8 cellular contexts compared by ENCODE assay signal in genomic region chr5:177429248-177430045, GRCh38. TPM values are rescaled to one million over a fixed set of nuclear protein-coding genes. Genes with fewer than 3 reads are reported as not detected.
DNase-seq lines count a peak whose midpoint lies in the region; ATAC-seq and TF ChIP-seq lines count a peak whose summit lies in the region.

No MANE protein-coding gene starts in this region.

- no peak overlapping the region for H3K9ac ChIP-seq in smooth muscle cell (ENCODE audit: low read depth)

- WGBS in smooth muscle cell (ENCODE audit: low lambda C conversion rate), result 82% methylated on average over 5 of the region's 6 CpGs

- peaks cover 22% of the 10 kb centered on the region for H4K20me1 ChIP-seq in smooth muscle cell (ENCODE audit: low read depth)

- H3K79me2 ChIP-seq in smooth muscle cell (ENCODE audit: low read depth), result peaks cover 15% of the 10 kb centered on the region

- H3K9me3 ChIP-seq in smooth muscle cell (replicated peaks; ENCODE audit: low read depth), result no peaks in the 10 kb centered on the region

- H3K36me3 ChIP-seq in smooth muscle cell (ENCODE audit: low read depth), result no peaks in the 10 kb centered on the region

- no peaks in the 10 kb centered on the region for H3F3A ChIP-seq in smooth muscle cell (ENCODE audit: low read depth)

- H3K9me3 Mint-ChIP-seq in dendritic cell treated with granulocyte-macrophage colony-stimulating factor and Interleukin-4, amounts not matched to agents 40 ng/mL and 50 ng/mL, for 4 days, result no peaks in the 10 kb centered on the region

- no peak overlapping the region for H2AFZ ChIP-seq in smooth muscle cell (ENCODE audit: low read depth)

- TF ChIP-seq CTCF in GM20000 (IDR thresholded peaks at IDR 0.05; ENCODE audit: extremely low read depth, missing control alignments), result no peak
- TF ChIP-seq CTCF in smooth muscle cell (IDR thresholded peaks at IDR 0.05; ENCODE audit: borderline replicate concordance, insufficient read depth, poor library complexity, severe bottlenecking), result no peak

- H3K36me3 Mint-ChIP-seq in dendritic cell treated with granulocyte-macrophage colony-stimulating factor and Interleukin-4, amounts not matched to agents 40 ng/mL and 50 ng/mL, for 4 days (ENCODE audit: low read depth), result peaks cover 55% of the 10 kb centered on the region

- no peaks in the 10 kb centered on the region for H3K27me3 ChIP-seq in smooth muscle cell (ENCODE audit: low read depth)

- H3K27me3 Mint-ChIP-seq in dendritic cell treated with granulocyte-macrophage colony-stimulating factor and Interleukin-4, amounts not matched to agents 40 ng/mL and 50 ng/mL, for 4 days, result no peaks in the 10 kb centered on the region

- intact Hi-C loops in dendritic cell treated with granulocyte-macrophage colony-stimulating factor and Interleukin-4, amounts not matched to agents 40 ng/mL and 50 ng/mL, for 4 days (cut with micrococcal nuclease), result loop anchor here (2.0 kb wide), 1 partner anchor 25 kb away; no protein-coding TSS in a partner anchor

- peak overlapping the region; percentile 96 for H3K27ac Mint-ChIP-seq in dendritic cell treated with granulocyte-macrophage colony-stimulating factor and Interleukin-4, amounts not matched to agents 40 ng/mL and 50 ng/mL, for 4 days

- H3K4me1 ChIP-seq in smooth muscle cell (ENCODE audit: low read depth), result peaks cover 11% of the 10 kb centered on the region

- no peak for ATAC-seq in HG03108 (IDR thresholded peaks at IDR 0.05; ENCODE audit: unreplicated experiment)
- no peak for ATAC-seq in HG03460 (IDR thresholded peaks at IDR 0.05; ENCODE audit: unreplicated experiment)
- no peak for ATAC-seq in HG02884 (IDR thresholded peaks at IDR 0.05; ENCODE audit: unreplicated experiment)

- H3K4me3 Mint-ChIP-seq in dendritic cell treated with granulocyte-macrophage colony-stimulating factor and Interleukin-4, amounts not matched to agents 40 ng/mL and 50 ng/mL, for 4 days, result peak overlapping the region; percentile 83

- peaks cover 79% of the 10 kb centered on the region for H3K4me1 Mint-ChIP-seq in dendritic cell treated with granulocyte-macrophage colony-stimulating factor and Interleukin-4, amounts not matched to agents 40 ng/mL and 50 ng/mL, for 4 days (ENCODE audit: low read depth)

- no peak overlapping the region for H3K4me2 ChIP-seq in smooth muscle cell

- H3K27ac ChIP-seq in skin epidermis (peak overlapping the region in 20 of 21 experiments; percentile 15 to 97 (median 86)), smooth muscle cell (ENCODE audit: low read depth) (no peak overlapping the region)

- DNase-seq in GM20000 (ENCODE audit: low spot score), result peak; percentile 82
- peak; percentile 67 for DNase-seq in activated CD4-positive, CD25-positive, alpha-beta regulatory T cell treated with anti-CD3 and anti-CD28 coated beads, Interleukin-2, amount 50 U/mL, for 16 hours (ENCODE audit: low read depth, low spot score)
- DNase-seq in smooth muscle cell (lab: John Stamatoyannopoulos, UW; ENCODE audit: unreplicated experiment), result no peak

- peak overlapping the region in 2 of 7 experiments; percentile 70 to 76 for H3K4me3 ChIP-seq in skin epidermis
- no peak overlapping the region for H3K4me3 ChIP-seq in smooth muscle cell

RNA-seq across cellular contexts. Expression of gene GRK6, which starts 3.0 kb away (rescaled TPM):
- 13.3 and 20.8 TPM in 2 replicates for total RNA-seq in smooth muscle cell
- polyA plus RNA-seq in smooth muscle cell, result 28.5 and 33.8 TPM in 2 replicates

RNA-seq across cellular contexts. Expression of gene PRR7, which starts 17.2 kb away (rescaled TPM):
- 6.5 and 6.7 TPM in 2 replicates for total RNA-seq in smooth muscle cell
- polyA plus RNA-seq in smooth muscle cell, result 31.9 and 33.6 TPM in 2 replicates

RNA-seq across cellular contexts. Expression of gene F12, which starts 20.1 kb away (rescaled TPM):
- total RNA-seq in smooth muscle cell, result 1.8 and 3.6 TPM in 2 replicates
- polyA plus RNA-seq in smooth muscle cell, result 10.4 and 15.0 TPM in 2 replicates

RNA-seq across cellular contexts. Expression of gene PFN3, which starts 29.0 kb away (rescaled TPM):
- not detected in 2 replicates for total RNA-seq in smooth muscle cell
- not detected in 2 replicates for polyA plus RNA-seq in smooth muscle cell

RNA-seq across cellular contexts. Expression of gene DBN1, which starts 44.0 kb away (rescaled TPM):
- total RNA-seq in smooth muscle cell, result 116 and 121 TPM in 2 replicates
- polyA plus RNA-seq in smooth muscle cell, result 194 and 202 TPM in 2 replicates
